In the genomic region with DNA sequence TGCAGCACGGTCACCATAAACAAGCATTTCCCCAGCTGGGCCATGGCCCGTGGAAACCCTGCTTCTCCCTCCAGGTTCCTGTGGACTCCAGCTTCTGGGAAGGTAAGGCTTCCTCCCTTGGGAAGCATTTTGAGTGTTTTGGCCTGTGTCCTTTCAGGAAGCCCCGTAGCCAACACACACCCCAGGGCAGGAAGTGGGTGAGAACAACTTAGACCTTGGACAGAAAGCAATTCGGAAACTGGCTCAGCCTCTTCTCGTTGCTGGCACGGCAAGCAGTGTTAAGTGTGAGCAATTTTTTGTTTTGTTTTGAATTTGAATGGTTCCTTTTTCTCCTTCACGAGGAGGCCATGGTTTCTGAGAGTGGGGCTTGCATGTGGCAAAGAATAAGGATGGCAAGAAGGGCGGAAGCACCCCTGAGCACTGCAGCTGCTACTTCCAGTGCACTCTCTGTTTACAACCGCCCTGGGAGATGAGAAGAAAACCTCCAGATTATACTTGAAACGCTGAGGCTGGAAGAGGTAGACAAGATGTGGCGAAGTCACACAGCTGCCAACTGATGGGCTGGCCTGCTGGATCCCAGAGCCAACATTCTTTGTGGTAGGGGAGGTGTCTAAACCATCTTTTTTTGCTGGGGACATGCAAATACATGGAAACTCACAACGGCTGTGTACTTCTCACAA, we compare ENCODE assay signal across 13 cellular contexts. TPM values are rescaled to one million over a fixed set of nuclear protein-coding genes. Genes with fewer than 3 reads are reported as not detected.
DNase-seq lines count a peak whose midpoint lies in the region; ATAC-seq, FAIRE-seq and TF ChIP-seq lines count a peak whose summit lies in the region.
"Had no signal": no experiment of that assay in that cellular context is flagged by ENCODE, and none has a peak within 500 bp of the region (broad histone marks: within the 10 kb centered on the region; RNA-seq: fewer than 3 reads in every experiment).

No MANE protein-coding gene starts in this region.

- POLR2A ChIA-PET in CD4-positive, alpha-beta memory T cell (lab: Charles Lee; ENCODE audit: partially characterized antibody), result no interaction called here

- peak overlapping the region in 1 of 2 donors; percentile 74 for H3K27ac ChIP-seq in lung (ENCODE audit: low read depth in 1 of 2, low read length in 1 of 2)
- peak overlapping the region in 1 of 2 donors; percentile 84 for H3K27ac ChIP-seq in aorta (ENCODE audit: low read depth in 1 of 2, low read length in 2 of 2)
- no peak overlapping the region for H3K27ac ChIP-seq in CD4-positive, alpha-beta memory T cell (ENCODE audit: low read depth, low read length)
- H3K27ac ChIP-seq: C4-2B had no signal

- intact Hi-C loops in aorta (cut with DNase I), result no loop called here
- intact Hi-C loops in CD4-positive, alpha-beta memory T cell (cut with micrococcal nuclease), result no loop called here

- H3K36me3 ChIP-seq in adipocyte (ENCODE audit: control insufficient read depth, insufficient read depth, low read length, severe bottlenecking) (no peaks in the 10 kb centered on the region), lung (ENCODE audit: control insufficient read depth in 2 of 2, insufficient read depth in 2 of 2, low read length in 2 of 2) (no peaks in the 10 kb centered on the region), aorta (ENCODE audit: control insufficient read depth in 1 of 2, insufficient read depth in 2 of 2, low read length in 1 of 2) (no peaks in the 10 kb centered on the region)
- H3K36me3 ChIP-seq in CD4-positive, alpha-beta memory T cell (ENCODE audit: insufficient read depth, low read length), result no peaks in the 10 kb centered on the region

- peak overlapping the region in 1 of 2 donors; percentile 75 for H3K27ac Mint-ChIP-seq in stimulated activated naive CD8-positive, alpha-beta T cell treated with anti-CD3 and anti-CD28 coated beads, Interleukin-15, amount 100 ng/mL, for 72 hours
- no peak overlapping the region for H3K27ac Mint-ChIP-seq in CD4-positive, alpha-beta memory T cell
- H3K27ac Mint-ChIP-seq: endodermal cell had no signal

- H3K9ac ChIP-seq in adipocyte (ENCODE audit: low read length), result no peak overlapping the region

- no peak for TF ChIP-seq CTCF in lung (IDR thresholded peaks at IDR 0.05; ENCODE audit: control extremely low read depth, extremely low read depth)

- peaks cover 15% of the 10 kb centered on the region for H3K27me3 Mint-ChIP-seq in stimulated activated naive CD8-positive, alpha-beta T cell treated with anti-CD3 and anti-CD28 coated beads, Interleukin-15, amount 100 ng/mL, for 72 hours
- H3K27me3 Mint-ChIP-seq in CD4-positive, alpha-beta memory T cell, result peaks cover 3 to 9% of the 10 kb centered on the region in 2 donors

- H3K4me3 ChIP-seq in adipocyte (ENCODE audit: low read length) (no peak overlapping the region), lung (no peak overlapping the region), aorta (ENCODE audit: low read length in 2 of 2) (no peak overlapping the region)
- no peak overlapping the region for H3K4me3 ChIP-seq in CD4-positive, alpha-beta memory T cell (ENCODE audit: low read length in 2 of 2)

- WGBS in lung, 2 donors, result 18 to 31% methylated on average over 12 of the region's 12 CpGs
- 24 to 26% methylated on average over 12 of the region's 12 CpGs for WGBS in aorta, 2 donors

- H3K27me3 ChIP-seq in adipocyte (replicated peaks; ENCODE audit: control insufficient read depth, insufficient read depth, low read length), result no peaks in the 10 kb centered on the region
- no peaks in the 10 kb centered on the region for H3K27me3 ChIP-seq in lung (ENCODE audit: control insufficient read depth, insufficient read depth)
- H3K27me3 ChIP-seq in aorta (ENCODE audit: control insufficient read depth in 1 of 2, insufficient read depth in 2 of 2, low read length in 1 of 2), result no peaks in the 10 kb centered on the region
- no peaks in the 10 kb centered on the region for H3K27me3 ChIP-seq in CD4-positive, alpha-beta memory T cell (ENCODE audit: insufficient read depth, low read length)

- FAIRE-seq in H54 (lab: Jason Lieb, UNC), result no peak

- H3K4me3 Mint-ChIP-seq in stimulated activated naive CD8-positive, alpha-beta T cell treated with anti-CD3 and anti-CD28 coated beads, Interleukin-15, amount 100 ng/mL, for 72 hours, result peak overlapping the region; percentile 21 to 54
- no peak overlapping the region for H3K4me3 Mint-ChIP-seq in CD4-positive, alpha-beta memory T cell
- H3K4me3 Mint-ChIP-seq: endodermal cell had no signal

- TF ChIP-seq POLR2A in H54 (IDR thresholded peaks at IDR 0.05; ENCODE audit: low read depth, low read length), result no peak

- H3K9me3 Mint-ChIP-seq in stimulated activated naive CD8-positive, alpha-beta T cell treated with anti-CD3 and anti-CD28 coated beads, Interleukin-15, amount 100 ng/mL, for 72 hours, result no peaks in the 10 kb centered on the region
- H3K9me3 Mint-ChIP-seq in CD4-positive, alpha-beta memory T cell, result peaks cover 0 to 3% (median 0%) of the 10 kb centered on the region in 8 donors
- H3K9me3 Mint-ChIP-seq: endodermal cell had no signal

- DNase-seq in stimulated activated naive CD8-positive, alpha-beta T cell treated with anti-CD3 and anti-CD28 coated beads, Interleukin-15, amount 100 ng/mL, for 72 hours, result no peak
- DNase-seq in stimulated activated naive CD8-positive, alpha-beta T cell treated with anti-CD3 and anti-CD28 coated beads, Interleukin-15, Interleukin-2, amounts not matched to agents 100 U/mL and 50 U/mL, for 24 hours, result no peak
- DNase-seq in adipocyte (ENCODE audit: low read depth) (peak; percentile 30), lung (ENCODE audit: low spot score) (no peak), aorta (peak in 1 of 2 donors; percentile 62), H54 (ENCODE audit: insufficient read length, low spot score) (no peak)
- no peak for DNase-seq in CD4-positive, alpha-beta memory T cell
- DNase-seq: endodermal cell, MM.1S, T-helper 1 cell had no signal

- no peaks in the 10 kb centered on the region for H3K36me3 Mint-ChIP-seq in CD4-positive, alpha-beta memory T cell

- ATAC-seq in stimulated activated naive CD8-positive, alpha-beta T cell treated with anti-CD3 and anti-CD28 coated beads, Interleukin-15, amount 100 ng/mL, for 72 hours, result peak; percentile 43
- no peak for ATAC-seq in stimulated activated naive CD8-positive, alpha-beta T cell treated with anti-CD3 and anti-CD28 coated beads, Interleukin-15, Interleukin-2, amounts not matched to agents 100 U/mL and 50 U/mL, for 24 hours
- ATAC-seq in lung (ENCODE audit: insufficient read depth, low FRiP score), result peak; percentile 56
- peak; percentile 73 for ATAC-seq in aorta (ENCODE audit: low FRiP score)
- no peak for ATAC-seq in HG03460 (IDR thresholded peaks at IDR 0.05; ENCODE audit: unreplicated experiment)
- ATAC-seq: left lobe of liver had no signal

- no peaks in the 10 kb centered on the region for H3K9me3 ChIP-seq in adipocyte (ENCODE audit: control insufficient read depth, low read length)
- no peaks in the 10 kb centered on the region for H3K9me3 ChIP-seq in lung (ENCODE audit: control insufficient read depth in 2 of 2, insufficient read depth in 1 of 2, low read length in 1 of 2)
- H3K9me3 ChIP-seq in aorta (ENCODE audit: control insufficient read depth, low read length), result no peaks in the 10 kb centered on the region
- H3K9me3 ChIP-seq in CD4-positive, alpha-beta memory T cell (ENCODE audit: control insufficient read depth in 1 of 2, low read length in 2 of 2), result no peaks in the 10 kb centered on the region

- CTCF ChIA-PET in CD4-positive, alpha-beta memory T cell (lab: Charles Lee; ENCODE audit: partially characterized antibody), result no interaction called here

- H3K4me1 ChIP-seq in adipocyte (ENCODE audit: control insufficient read depth, insufficient read depth, low read length) (peaks cover 20% of the 10 kb centered on the region), lung (ENCODE audit: control insufficient read depth in 2 of 2, insufficient read depth in 2 of 2, low read length in 2 of 2) (peaks cover 0 to 8% of the 10 kb centered on the region in 2 donors), aorta (ENCODE audit: control insufficient read depth in 1 of 2, insufficient read depth in 2 of 2, low read length in 2 of 2) (peaks cover 0 to 5% of the 10 kb centered on the region in 2 donors)
- H3K4me1 ChIP-seq in CD4-positive, alpha-beta memory T cell (ENCODE audit: insufficient read depth, low read length), result no peaks in the 10 kb centered on the region

- peaks cover 12% of the 10 kb centered on the region for H3K4me1 Mint-ChIP-seq in stimulated activated naive CD8-positive, alpha-beta T cell treated with anti-CD3 and anti-CD28 coated beads, Interleukin-15, amount 100 ng/mL, for 72 hours
- no peaks in the 10 kb centered on the region for H3K4me1 Mint-ChIP-seq in CD4-positive, alpha-beta memory T cell

RNA-seq across cellular contexts. Expression of a gene that starts 14.1 kb away (rescaled TPM):
- total RNA-seq in lung, result 1 to 10 TPM in 1 of 2 donors, under 1 TPM in 1; 0.40 to 3.0 TPM
- 1 to 10 TPM in 1 of 2 donors, under 1 TPM in 1; 0.32 to 2.8 TPM for polyA plus RNA-seq in lung
- 10 to 100 TPM in 1 of 2 donors, 1 to 10 TPM in 1; 4.3 to 15.2 TPM for total RNA-seq in aorta
- polyA plus RNA-seq in aorta, result 10 to 100 TPM; 29.9 to 73.5 TPM
- not detected for total RNA-seq in CD4-positive, alpha-beta memory T cell
- not detected for polyA plus RNA-seq in CD4-positive, alpha-beta memory T cell
- total RNA-seq: left lobe of liver had no signal

RNA-seq across cellular contexts. Expression of a gene that starts 17.9 kb away (rescaled TPM):
- total RNA-seq in lung (1 to 10 TPM; 2.2 TPM), aorta (1 to 10 TPM; 2.2 to 4.1 TPM)
- polyA plus RNA-seq in lung (under 1 TPM; 0.29 to 0.65 TPM), aorta (1 to 10 TPM in 1 of 2 donors, under 1 TPM in 1; 0.63 to 1.5 TPM)
- not detected for total RNA-seq in CD4-positive, alpha-beta memory T cell
- not detected for polyA plus RNA-seq in CD4-positive, alpha-beta memory T cell

Comparison
In these comparisons a context has a peak if more than half of its experiments do, and no peak if none do; other contexts are left out.
1. ATAC-seq: peak in stimulated activated naive CD8-positive, alpha-beta T cell treated with anti-CD3 and anti-CD28 coated beads, Interleukin-15, amount 100 ng/mL, for 72 hours (single experiment), lung (single experiment) and aorta (single experiment); none in stimulated activated naive CD8-positive, alpha-beta T cell treated with anti-CD3 and anti-CD28 coated beads, Interleukin-15, Interleukin-2, amounts not matched to agents 100 U/mL and 50 U/mL, for 24 hours (single experiment) and HG03460 (single experiment).
2. H3K4me3 Mint-ChIP-seq: peak in stimulated activated naive CD8-positive, alpha-beta T cell treated with anti-CD3 and anti-CD28 coated beads, Interleukin-15, amount 100 ng/mL, for 72 hours (2 of 2); none in CD4-positive, alpha-beta memory T cell (0 of 8).